In genomic region chr11:102430158-102430836, GRCh38 we compare ENCODE assay signal across 8 cellular contexts. TPM values are rescaled to one million over a fixed set of nuclear protein-coding genes. Genes with fewer than 3 reads are reported as not detected.
A peak's percentile ranks its signal among the peaks of the same experiment; 100 is the strongest.
DNase-seq lines count a peak whose midpoint lies in the region; FAIRE-seq and TF ChIP-seq lines count a peak whose summit lies in the region.

No MANE protein-coding gene starts in this region.

- TF ChIP-seq POLR2A in H54 (IDR thresholded peaks at IDR 0.05; ENCODE audit: low read depth, low read length) = no peak

- peaks cover 27% of the 10 kb centered on the region for H3K4me1 Mint-ChIP-seq in HFFc6 (ENCODE audit: low read depth)

- H3K27ac Mint-ChIP-seq in HFFc6 = peak overlapping the region; percentile 62

- TF ChIP-seq CTCF in HFFc6 (IDR thresholded peaks at IDR 0.05) = no peak

- H3K36me3 Mint-ChIP-seq in HFFc6 (ENCODE audit: low read depth) = peaks cover 42% of the 10 kb centered on the region

- DNase-seq in NCI-H82 (lab: John Stamatoyannopoulos, UW) (peak; percentile 22), NCI-H82 treated with DMSO at 0.1 percent for 48 hours (lab: John Stamatoyannopoulos, UW; ENCODE audit: unreplicated experiment) (no peak), HFFc6 (peak; percentile 30), MV-4-11 (lab: John Stamatoyannopoulos, UW) (peak; percentile 52), iris pigment epithelial cell (ENCODE audit: low read depth) (peak; percentile 78), mucosa of gallbladder (ENCODE audit: low spot score) (no peak), H54 (ENCODE audit: insufficient read length, low spot score) (no peak)
- no peak for DNase-seq in central memory CD4-positive, alpha-beta T cell

- peaks cover 24% of the 10 kb centered on the region for H3K9me3 Mint-ChIP-seq in HFFc6

- H3K27me3 Mint-ChIP-seq in HFFc6 (ENCODE audit: insufficient read depth) = no peaks in the 10 kb centered on the region

- FAIRE-seq in H54 (lab: Jason Lieb, UNC) = no peak

- no peak overlapping the region for H3K4me3 Mint-ChIP-seq in HFFc6

RNA-seq across cellular contexts. Expression of gene TMEM123, which starts 22.3 kb away (rescaled TPM):
- total RNA-seq in HFFc6 (2021; fragmentation: NEBNext Ultra II Directional; extraction: Animal tissue kit (Norgen Biotek cat#: 25700)) = 100 to 1,000 TPM; 128 to 197 (median 161) TPM
- 135 TPM for total RNA-seq in mucosa of gallbladder

Comparison
In these comparisons a context has a peak if more than half of its experiments do, and no peak if none do; other contexts are left out.
1. DNase-seq: peak in NCI-H82 (single experiment), HFFc6 (single experiment), MV-4-11 (single experiment) and iris pigment epithelial cell (single experiment); none in NCI-H82 treated with DMSO at 0.1 percent for 48 hours (single experiment), mucosa of gallbladder (single experiment), H54 (single experiment) and central memory CD4-positive, alpha-beta T cell (single experiment).